In genomic region chr11:57303280-57303989, GRCh38 we compare ENCODE assay signal across 1 cellular context.
TF ChIP-seq lines count a peak whose summit lies in the region.

No MANE protein-coding gene starts in this region.

TF ChIP-seq in IMR-90, 13 proteins besides CTCF, POLR2A, EP300 and RAD21:
- TF ChIP-seq BHLHE40 (IDR thresholded peaks at IDR 0.05; ENCODE audit: low read depth, low read length) = no peak
- TF ChIP-seq, protein P1, sequence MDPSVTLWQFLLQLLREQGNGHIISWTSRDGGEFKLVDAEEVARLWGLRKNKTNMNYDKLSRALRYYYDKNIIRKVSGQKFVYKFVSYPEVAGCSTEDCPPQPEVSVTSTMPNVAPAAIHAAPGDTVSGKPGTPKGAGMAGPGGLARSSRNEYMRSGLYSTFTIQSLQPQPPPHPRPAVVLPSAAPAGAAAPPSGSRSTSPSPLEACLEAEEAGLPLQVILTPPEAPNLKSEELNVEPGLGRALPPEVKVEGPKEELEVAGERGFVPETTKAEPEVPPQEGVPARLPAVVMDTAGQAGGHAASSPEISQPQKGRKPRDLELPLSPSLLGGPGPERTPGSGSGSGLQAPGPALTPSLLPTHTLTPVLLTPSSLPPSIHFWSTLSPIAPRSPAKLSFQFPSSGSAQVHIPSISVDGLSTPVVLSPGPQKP (IDR thresholded peaks at IDR 0.05; ENCODE audit: borderline replicate concordance, low read depth, low read length) = no peak
- no peak for TF ChIP-seq CHD1 (IDR thresholded peaks at IDR 0.05; ENCODE audit: low read depth, low read length)
- TF ChIP-seq FOS (IDR thresholded peaks at IDR 0.05; ENCODE audit: low read depth, low read length) = no peak
